Comparison of ENCODE assay signal across 1 cellular context in genomic region chr2:219552382-219553167, GRCh38.
TF ChIP-seq lines count a peak whose summit lies in the region.

No MANE protein-coding gene starts in this region.

TF ChIP-seq in WTC11, 78 proteins besides CTCF, POLR2A, EP300 and RAD21 (continued from another document and continues in another):
- TF ChIP-seq, protein P1, sequence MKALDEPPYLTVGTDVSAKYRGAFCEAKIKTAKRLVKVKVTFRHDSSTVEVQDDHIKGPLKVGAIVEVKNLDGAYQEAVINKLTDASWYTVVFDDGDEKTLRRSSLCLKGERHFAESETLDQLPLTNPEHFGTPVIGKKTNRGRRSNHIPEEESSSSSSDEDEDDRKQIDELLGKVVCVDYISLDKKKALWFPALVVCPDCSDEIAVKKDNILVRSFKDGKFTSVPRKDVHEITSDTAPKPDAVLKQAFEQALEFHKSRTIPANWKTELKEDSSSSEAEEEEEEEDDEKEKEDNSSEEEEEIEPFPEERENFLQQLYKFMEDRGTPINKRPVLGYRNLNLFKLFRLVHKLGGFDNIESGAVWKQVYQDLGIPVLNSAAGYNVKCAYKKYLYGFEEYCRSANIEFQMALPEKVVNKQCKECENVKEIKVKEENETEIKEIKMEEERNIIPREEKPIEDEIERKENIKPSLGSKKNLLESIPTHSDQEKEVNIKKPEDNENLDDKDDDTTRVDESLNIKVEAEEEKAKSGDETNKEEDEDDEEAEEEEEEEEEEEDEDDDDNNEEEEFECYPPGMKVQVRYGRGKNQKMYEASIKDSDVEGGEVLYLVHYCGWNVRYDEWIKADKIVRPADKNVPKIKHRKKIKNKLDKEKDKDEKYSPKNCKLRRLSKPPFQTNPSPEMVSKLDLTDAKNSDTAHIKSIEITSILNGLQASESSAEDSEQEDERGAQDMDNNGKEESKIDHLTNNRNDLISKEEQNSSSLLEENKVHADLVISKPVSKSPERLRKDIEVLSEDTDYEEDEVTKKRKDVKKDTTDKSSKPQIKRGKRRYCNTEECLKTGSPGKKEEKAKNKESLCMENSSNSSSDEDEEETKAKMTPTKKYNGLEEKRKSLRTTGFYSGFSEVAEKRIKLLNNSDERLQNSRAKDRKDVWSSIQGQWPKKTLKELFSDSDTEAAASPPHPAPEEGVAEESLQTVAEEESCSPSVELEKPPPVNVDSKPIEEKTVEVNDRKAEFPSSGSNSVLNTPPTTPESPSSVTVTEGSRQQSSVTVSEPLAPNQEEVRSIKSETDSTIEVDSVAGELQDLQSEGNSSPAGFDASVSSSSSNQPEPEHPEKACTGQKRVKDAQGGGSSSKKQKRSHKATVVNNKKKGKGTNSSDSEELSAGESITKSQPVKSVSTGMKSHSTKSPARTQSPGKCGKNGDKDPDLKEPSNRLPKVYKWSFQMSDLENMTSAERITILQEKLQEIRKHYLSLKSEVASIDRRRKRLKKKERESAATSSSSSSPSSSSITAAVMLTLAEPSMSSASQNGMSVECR (CRISPR knock-in tag; IDR thresholded peaks at IDR 0.05; ENCODE audit: borderline replicate concordance): peak; percentile 72; the same call in 1 of the 2 replicates
- TF ChIP-seq CREB1 (CRISPR knock-in tag; IDR thresholded peaks at IDR 0.05): peak; percentile 64; the same call in 1 of the 2 replicates
- no peak for TF ChIP-seq NR1H2 (CRISPR knock-in tag; IDR thresholded peaks at IDR 0.05)
- peak; percentile 93 for TF ChIP-seq FOXP1 (CRISPR knock-in tag; IDR thresholded peaks at IDR 0.05; ENCODE audit: borderline replicate concordance)
- TF ChIP-seq SP1 (CRISPR knock-in tag; conservative IDR thresholded peaks at IDR 0.05): peak; percentile 94
- 0 out of 2 replicates have a peak, but pooled peaks have one; percentile 64 for TF ChIP-seq ERG (CRISPR knock-in tag; IDR thresholded peaks at IDR 0.05)
- TF ChIP-seq ZSCAN18 (CRISPR knock-in tag; IDR thresholded peaks at IDR 0.05): no peak
- TF ChIP-seq, protein P2, sequence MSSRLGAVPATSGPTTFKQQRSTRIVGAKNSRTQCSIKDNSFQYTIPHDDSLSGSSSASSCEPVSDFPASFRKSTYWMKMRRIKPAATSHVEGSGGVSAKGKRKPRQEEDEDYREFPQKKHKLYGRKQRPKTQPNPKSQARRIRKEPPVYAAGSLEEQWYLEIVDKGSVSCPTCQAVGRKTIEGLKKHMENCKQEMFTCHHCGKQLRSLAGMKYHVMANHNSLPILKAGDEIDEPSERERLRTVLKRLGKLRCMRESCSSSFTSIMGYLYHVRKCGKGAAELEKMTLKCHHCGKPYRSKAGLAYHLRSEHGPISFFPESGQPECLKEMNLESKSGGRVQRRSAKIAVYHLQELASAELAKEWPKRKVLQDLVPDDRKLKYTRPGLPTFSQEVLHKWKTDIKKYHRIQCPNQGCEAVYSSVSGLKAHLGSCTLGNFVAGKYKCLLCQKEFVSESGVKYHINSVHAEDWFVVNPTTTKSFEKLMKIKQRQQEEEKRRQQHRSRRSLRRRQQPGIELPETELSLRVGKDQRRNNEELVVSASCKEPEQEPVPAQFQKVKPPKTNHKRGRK (CRISPR knock-in tag; IDR thresholded peaks at IDR 0.05; ENCODE audit: borderline replicate concordance): no peak
- TF ChIP-seq, protein P3, sequence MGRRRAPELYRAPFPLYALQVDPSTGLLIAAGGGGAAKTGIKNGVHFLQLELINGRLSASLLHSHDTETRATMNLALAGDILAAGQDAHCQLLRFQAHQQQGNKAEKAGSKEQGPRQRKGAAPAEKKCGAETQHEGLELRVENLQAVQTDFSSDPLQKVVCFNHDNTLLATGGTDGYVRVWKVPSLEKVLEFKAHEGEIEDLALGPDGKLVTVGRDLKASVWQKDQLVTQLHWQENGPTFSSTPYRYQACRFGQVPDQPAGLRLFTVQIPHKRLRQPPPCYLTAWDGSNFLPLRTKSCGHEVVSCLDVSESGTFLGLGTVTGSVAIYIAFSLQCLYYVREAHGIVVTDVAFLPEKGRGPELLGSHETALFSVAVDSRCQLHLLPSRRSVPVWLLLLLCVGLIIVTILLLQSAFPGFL (CRISPR knock-in tag; IDR thresholded peaks at IDR 0.05; ENCODE audit: borderline replicate concordance): peak; percentile 76; the same call in 1 of the 2 replicates
- TF ChIP-seq, protein P4, sequence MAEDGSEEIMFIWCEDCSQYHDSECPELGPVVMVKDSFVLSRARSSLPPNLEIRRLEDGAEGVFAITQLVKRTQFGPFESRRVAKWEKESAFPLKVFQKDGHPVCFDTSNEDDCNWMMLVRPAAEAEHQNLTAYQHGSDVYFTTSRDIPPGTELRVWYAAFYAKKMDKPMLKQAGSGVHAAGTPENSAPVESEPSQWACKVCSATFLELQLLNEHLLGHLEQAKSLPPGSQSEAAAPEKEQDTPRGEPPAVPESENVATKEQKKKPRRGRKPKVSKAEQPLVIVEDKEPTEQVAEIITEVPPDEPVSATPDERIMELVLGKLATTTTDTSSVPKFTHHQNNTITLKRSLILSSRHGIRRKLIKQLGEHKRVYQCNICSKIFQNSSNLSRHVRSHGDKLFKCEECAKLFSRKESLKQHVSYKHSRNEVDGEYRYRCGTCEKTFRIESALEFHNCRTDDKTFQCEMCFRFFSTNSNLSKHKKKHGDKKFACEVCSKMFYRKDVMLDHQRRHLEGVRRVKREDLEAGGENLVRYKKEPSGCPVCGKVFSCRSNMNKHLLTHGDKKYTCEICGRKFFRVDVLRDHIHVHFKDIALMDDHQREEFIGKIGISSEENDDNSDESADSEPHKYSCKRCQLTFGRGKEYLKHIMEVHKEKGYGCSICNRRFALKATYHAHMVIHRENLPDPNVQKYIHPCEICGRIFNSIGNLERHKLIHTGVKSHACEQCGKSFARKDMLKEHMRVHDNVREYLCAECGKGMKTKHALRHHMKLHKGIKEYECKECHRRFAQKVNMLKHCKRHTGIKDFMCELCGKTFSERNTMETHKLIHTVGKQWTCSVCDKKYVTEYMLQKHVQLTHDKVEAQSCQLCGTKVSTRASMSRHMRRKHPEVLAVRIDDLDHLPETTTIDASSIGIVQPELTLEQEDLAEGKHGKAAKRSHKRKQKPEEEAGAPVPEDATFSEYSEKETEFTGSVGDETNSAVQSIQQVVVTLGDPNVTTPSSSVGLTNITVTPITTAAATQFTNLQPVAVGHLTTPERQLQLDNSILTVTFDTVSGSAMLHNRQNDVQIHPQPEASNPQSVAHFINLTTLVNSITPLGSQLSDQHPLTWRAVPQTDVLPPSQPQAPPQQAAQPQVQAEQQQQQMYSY (CRISPR knock-in tag; IDR thresholded peaks at IDR 0.05): no peak
- TF ChIP-seq ETV6 (CRISPR knock-in tag; IDR thresholded peaks at IDR 0.05): peak; percentile 83; the same call in 1 of the 2 replicates
- peak; percentile 60; the same call in 1 of the 2 replicates for TF ChIP-seq CBFB (CRISPR knock-in tag; IDR thresholded peaks at IDR 0.05; ENCODE audit: low read depth)
- TF ChIP-seq EMX1 (CRISPR knock-in tag; IDR thresholded peaks at IDR 0.05): 0 out of 2 replicates have a peak, but pooled peaks have one; percentile 34
- TF ChIP-seq, protein P5, sequence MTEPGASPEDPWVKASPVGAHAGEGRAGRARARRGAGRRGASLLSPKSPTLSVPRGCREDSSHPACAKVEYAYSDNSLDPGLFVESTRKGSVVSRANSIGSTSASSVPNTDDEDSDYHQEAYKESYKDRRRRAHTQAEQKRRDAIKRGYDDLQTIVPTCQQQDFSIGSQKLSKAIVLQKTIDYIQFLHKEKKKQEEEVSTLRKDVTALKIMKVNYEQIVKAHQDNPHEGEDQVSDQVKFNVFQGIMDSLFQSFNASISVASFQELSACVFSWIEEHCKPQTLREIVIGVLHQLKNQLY (CRISPR knock-in tag; IDR thresholded peaks at IDR 0.05): 0 out of 2 replicates have a peak, but pooled peaks have one; percentile 37
- TF ChIP-seq HMGXB4 (CRISPR knock-in tag; IDR thresholded peaks at IDR 0.05): peak; percentile 76; the same call in 1 of the 2 replicates
- peak; percentile 56; the same call in 1 of the 2 replicates for TF ChIP-seq GABPB1 (CRISPR knock-in tag; IDR thresholded peaks at IDR 0.05)
- TF ChIP-seq ZNF232 (CRISPR knock-in tag; IDR thresholded peaks at IDR 0.05): peak; percentile 75
- peak; percentile 7; the same call in 1 of the 2 replicates for TF ChIP-seq NFATC4 (CRISPR knock-in tag; IDR thresholded peaks at IDR 0.05)
- TF ChIP-seq, protein P6, sequence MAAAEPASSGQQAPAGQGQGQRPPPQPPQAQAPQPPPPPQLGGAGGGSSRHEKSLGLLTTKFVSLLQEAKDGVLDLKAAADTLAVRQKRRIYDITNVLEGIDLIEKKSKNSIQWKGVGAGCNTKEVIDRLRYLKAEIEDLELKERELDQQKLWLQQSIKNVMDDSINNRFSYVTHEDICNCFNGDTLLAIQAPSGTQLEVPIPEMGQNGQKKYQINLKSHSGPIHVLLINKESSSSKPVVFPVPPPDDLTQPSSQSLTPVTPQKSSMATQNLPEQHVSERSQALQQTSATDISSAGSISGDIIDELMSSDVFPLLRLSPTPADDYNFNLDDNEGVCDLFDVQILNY (CRISPR knock-in tag; IDR thresholded peaks at IDR 0.05): peak; percentile 92
- peak; percentile 74; the same call in 1 of the 2 replicates for TF ChIP-seq AFF4 (CRISPR knock-in tag; IDR thresholded peaks at IDR 0.05; ENCODE audit: borderline replicate concordance)
- peak; percentile 84 for TF ChIP-seq CREM (CRISPR knock-in tag; IDR thresholded peaks at IDR 0.05)
- peak; percentile 67; the same call in 1 of the 2 replicates for TF ChIP-seq RELA (CRISPR knock-in tag; IDR thresholded peaks at IDR 0.05; ENCODE audit: borderline replicate concordance)
- peak; percentile 93 for TF ChIP-seq MAX (CRISPR knock-in tag; IDR thresholded peaks at IDR 0.05)
- TF ChIP-seq ZBTB21 (CRISPR knock-in tag; IDR thresholded peaks at IDR 0.05; ENCODE audit: borderline replicate concordance): peak; percentile 83
- TF ChIP-seq GTF2I (CRISPR knock-in tag; conservative IDR thresholded peaks at IDR 0.05): no peak
- peak; percentile 81; the same call in 1 of the 2 replicates for TF ChIP-seq SMAD3 (CRISPR knock-in tag; IDR thresholded peaks at IDR 0.05; ENCODE audit: borderline replicate concordance)
- TF ChIP-seq, protein P7, sequence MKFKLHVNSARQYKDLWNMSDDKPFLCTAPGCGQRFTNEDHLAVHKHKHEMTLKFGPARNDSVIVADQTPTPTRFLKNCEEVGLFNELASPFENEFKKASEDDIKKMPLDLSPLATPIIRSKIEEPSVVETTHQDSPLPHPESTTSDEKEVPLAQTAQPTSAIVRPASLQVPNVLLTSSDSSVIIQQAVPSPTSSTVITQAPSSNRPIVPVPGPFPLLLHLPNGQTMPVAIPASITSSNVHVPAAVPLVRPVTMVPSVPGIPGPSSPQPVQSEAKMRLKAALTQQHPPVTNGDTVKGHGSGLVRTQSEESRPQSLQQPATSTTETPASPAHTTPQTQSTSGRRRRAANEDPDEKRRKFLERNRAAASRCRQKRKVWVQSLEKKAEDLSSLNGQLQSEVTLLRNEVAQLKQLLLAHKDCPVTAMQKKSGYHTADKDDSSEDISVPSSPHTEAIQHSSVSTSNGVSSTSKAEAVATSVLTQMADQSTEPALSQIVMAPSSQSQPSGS (CRISPR knock-in tag; IDR thresholded peaks at IDR 0.05; ENCODE audit: borderline replicate concordance, low read depth): no peak
- TF ChIP-seq FOXK1 (CRISPR knock-in tag; IDR thresholded peaks at IDR 0.05): peak; percentile 68; the same call in 1 of the 2 replicates
